ENCODE assay signal across 12 cellular contexts in the genomic region with DNA sequence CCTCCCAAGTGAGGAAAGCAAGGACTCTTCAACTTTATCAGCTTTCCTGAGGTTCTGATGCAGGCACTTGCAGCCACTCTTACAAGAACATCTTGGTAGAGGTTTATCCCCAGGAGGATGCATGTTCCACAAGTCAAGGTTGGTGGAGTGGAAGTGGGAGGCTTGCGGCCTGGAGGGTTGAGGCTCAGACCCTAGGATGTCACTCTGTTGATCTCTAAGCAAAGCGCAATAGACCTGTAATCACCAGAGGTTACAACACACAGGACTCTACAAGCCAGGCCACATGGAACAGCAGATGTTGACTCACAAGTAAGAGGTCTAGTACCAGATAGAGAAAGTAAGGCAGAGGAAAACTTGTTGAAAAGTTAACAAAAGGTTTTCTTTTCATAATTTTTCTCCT.
DNase-seq lines count a peak whose midpoint lies in the region; ATAC-seq and TF ChIP-seq lines count a peak whose summit lies in the region.
"Had no signal": no experiment of that assay in that cellular context is flagged by ENCODE, and none has a peak within 500 bp of the region (broad histone marks: within the 10 kb centered on the region; RNA-seq: fewer than 3 reads in every experiment).

No MANE protein-coding gene starts in this region.

- H3K36me3 Mint-ChIP-seq in stimulated activated effector memory CD8-positive, alpha-beta T cell treated with anti-CD3 and anti-CD28 coated beads, Interleukin-12 subunit alpha, Interleukin-12 subunit beta, amount 100 ng/mL, for 72 hours = no peaks in the 10 kb centered on the region

- H3K4me1 Mint-ChIP-seq in stimulated activated effector memory CD8-positive, alpha-beta T cell treated with anti-CD3 and anti-CD28 coated beads, Interleukin-12 subunit alpha, Interleukin-12 subunit beta, amount 100 ng/mL, for 72 hours = peaks cover 14% of the 10 kb centered on the region

- H3K4me3 Mint-ChIP-seq in stimulated activated effector memory CD8-positive, alpha-beta T cell treated with anti-CD3 and anti-CD28 coated beads, Interleukin-12 subunit alpha, Interleukin-12 subunit beta, amount 100 ng/mL, for 72 hours = no peak overlapping the region

- DNase-seq in SIG-M5 treated with dmso at 0.1 percent for 504 hours (lab: John Stamatoyannopoulos, UW; ENCODE audit: unreplicated experiment) (peak; percentile 50), SIG-M5 (lab: John Stamatoyannopoulos, UW) (no peak), MV-4-11 (lab: John Stamatoyannopoulos, UW) (peak; percentile 91), epithelial cell of esophagus (ENCODE audit: low read depth) (peak; percentile 57), T-helper 9 cell (no peak)
- DNase-seq in stimulated activated effector memory CD8-positive, alpha-beta T cell treated with anti-CD3 and anti-CD28 coated beads, Interleukin-12 subunit alpha, Interleukin-12 subunit beta, amount 100 ng/mL, for 72 hours (ENCODE audit: low spot score in 2 of 2) = no peak
- DNase-seq: H7, NCI-H1436, NCI-H526 treated with DMSO at 0.1 percent for 48 hours, thyroid gland had no signal

- ATAC-seq in stimulated activated effector memory CD8-positive, alpha-beta T cell treated with anti-CD3 and anti-CD28 coated beads, Interleukin-12 subunit alpha, Interleukin-12 subunit beta, amount 100 ng/mL, for 72 hours = peak; percentile 61
- ATAC-seq in GM19328 (IDR thresholded peaks at IDR 0.05; ENCODE audit: unreplicated experiment) = no peak
- no peak for ATAC-seq in GM18873 (IDR thresholded peaks at IDR 0.05; ENCODE audit: low FRiP score, unreplicated experiment)

- no peak for TF ChIP-seq CTCF in epithelial cell of esophagus (IDR thresholded peaks at IDR 0.05; ENCODE audit: insufficient read depth, low read depth, low read length, missing control alignments)

- H3K27ac Mint-ChIP-seq in stimulated activated effector memory CD8-positive, alpha-beta T cell treated with anti-CD3 and anti-CD28 coated beads, Interleukin-12 subunit alpha, Interleukin-12 subunit beta, amount 100 ng/mL, for 72 hours = no peak overlapping the region

- no peaks in the 10 kb centered on the region for H3K9me3 Mint-ChIP-seq in stimulated activated effector memory CD8-positive, alpha-beta T cell treated with anti-CD3 and anti-CD28 coated beads, Interleukin-12 subunit alpha, Interleukin-12 subunit beta, amount 100 ng/mL, for 72 hours

- H3K4me3 ChIP-seq in epithelial cell of esophagus (ENCODE audit: low read length) = no peak overlapping the region
- H3K4me3 ChIP-seq: thyroid gland had no signal

Comparison
In these comparisons a context has a peak if more than half of its experiments do, and no peak if none do; other contexts are left out.
1. DNase-seq: peak in SIG-M5 treated with dmso at 0.1 percent for 504 hours (single experiment), MV-4-11 (single experiment) and epithelial cell of esophagus (single experiment); none in SIG-M5 (single experiment), stimulated activated effector memory CD8-positive, alpha-beta T cell treated with anti-CD3 and anti-CD28 coated beads, Interleukin-12 subunit alpha, Interleukin-12 subunit beta, amount 100 ng/mL, for 72 hours (0 of 2) and T-helper 9 cell (single experiment).